In genomic region chr3:190009621-190010020, GRCh38 we compare ENCODE assay signal across 22 cellular contexts.
"Had no signal": no experiment of that assay in that cellular context is flagged by ENCODE, and none has a peak within 500 bp of the region (broad histone marks: within the 10 kb centered on the region; RNA-seq: fewer than 3 reads in every experiment).

No MANE protein-coding gene starts in this region.

- ATAC-seq: stimulated activated naive B cell treated with anti-CD40 and anti-IgM and Interleukin-4, amounts not matched to agents 10 μg/mL and 1 μg/mL and 100 μg/mL, for 72 hours; T-helper 17 cell had no signal

- H3K27ac ChIP-seq: thoracic aorta, vagina had no signal

- H3K4me3 Mint-ChIP-seq: activated CD4-positive, alpha-beta memory T cell treated with anti-CD3 and anti-CD28 coated beads, Interleukin-2, amount 10 ng/mL, durations not matched to agents 7 days and 5 days; activated CD4-positive, alpha-beta T cell treated with anti-CD3 and anti-CD28 coated beads, Interleukin-2, amount 10 ng/mL, durations not matched to agents 24 days and 14 days; activated naive CD4-positive, alpha-beta T cell treated with anti-CD3 and anti-CD28 coated beads, Interleukin-2, amount 50 U/mL, for 24 hours; brain; dendritic cell treated with granulocyte-macrophage colony-stimulating factor and Interleukin-4, amounts not matched to agents 40 ng/mL and 50 ng/mL, for 4 days; naive B cell; neural crest cell; stimulated activated naive B cell treated with anti-CD40 and anti-IgM and Interleukin-4, amounts not matched to agents 10 μg/mL and 1 μg/mL and 100 μg/mL, for 72 hours; T-helper 17 cell; type B pancreatic cell had no signal

- H3K36me3 Mint-ChIP-seq: activated naive CD4-positive, alpha-beta T cell treated with anti-CD3 and anti-CD28 coated beads, Interleukin-2, amount 50 U/mL, for 24 hours; brain; naive B cell; stimulated activated naive B cell treated with anti-CD40 and anti-IgM and Interleukin-4, amounts not matched to agents 10 μg/mL and 1 μg/mL and 100 μg/mL, for 72 hours; type B pancreatic cell had no signal

- H3K27me3 ChIP-seq: vagina had no signal

- H3K4me3 ChIP-seq: thoracic aorta, vagina had no signal

- H3K36me3 ChIP-seq: thoracic aorta, vagina had no signal

- H3K4me1 Mint-ChIP-seq: activated CD4-positive, alpha-beta memory T cell treated with anti-CD3 and anti-CD28 coated beads, Interleukin-2, amount 10 ng/mL, durations not matched to agents 7 days and 5 days; activated CD4-positive, alpha-beta T cell treated with anti-CD3 and anti-CD28 coated beads, Interleukin-2, amount 10 ng/mL, durations not matched to agents 24 days and 14 days; activated naive CD4-positive, alpha-beta T cell treated with anti-CD3 and anti-CD28 coated beads, Interleukin-2, amount 50 U/mL, for 24 hours; naive B cell; stimulated activated naive B cell treated with anti-CD40 and anti-IgM and Interleukin-4, amounts not matched to agents 10 μg/mL and 1 μg/mL and 100 μg/mL, for 72 hours; T-helper 17 cell had no signal

- H3K27me3 Mint-ChIP-seq: activated CD4-positive, alpha-beta T cell treated with anti-CD3 and anti-CD28 coated beads, Interleukin-2, amount 10 ng/mL, durations not matched to agents 24 days and 14 days; stimulated activated naive B cell treated with anti-CD40 and anti-IgM and Interleukin-4, amounts not matched to agents 10 μg/mL and 1 μg/mL and 100 μg/mL, for 72 hours had no signal

- H3K9me3 Mint-ChIP-seq: activated CD4-positive, alpha-beta memory T cell treated with anti-CD3 and anti-CD28 coated beads, Interleukin-2, amount 10 ng/mL, durations not matched to agents 7 days and 5 days; activated CD4-positive, alpha-beta T cell treated with anti-CD3 and anti-CD28 coated beads, Interleukin-2, amount 10 ng/mL, durations not matched to agents 24 days and 14 days; activated naive CD4-positive, alpha-beta T cell treated with anti-CD3 and anti-CD28 coated beads, Interleukin-2, amount 50 U/mL, for 24 hours; brain; dendritic cell treated with granulocyte-macrophage colony-stimulating factor and Interleukin-4, amounts not matched to agents 40 ng/mL and 50 ng/mL, for 4 days; naive B cell; neural crest cell; stimulated activated naive B cell treated with anti-CD40 and anti-IgM and Interleukin-4, amounts not matched to agents 10 μg/mL and 1 μg/mL and 100 μg/mL, for 72 hours; type B pancreatic cell had no signal

- H3K27ac Mint-ChIP-seq: activated CD4-positive, alpha-beta memory T cell treated with anti-CD3 and anti-CD28 coated beads, Interleukin-2, amount 10 ng/mL, durations not matched to agents 7 days and 5 days; activated CD4-positive, alpha-beta T cell treated with anti-CD3 and anti-CD28 coated beads, Interleukin-2, amount 10 ng/mL, durations not matched to agents 24 days and 14 days; activated naive CD4-positive, alpha-beta T cell treated with anti-CD3 and anti-CD28 coated beads, Interleukin-2, amount 50 U/mL, for 24 hours; dendritic cell treated with granulocyte-macrophage colony-stimulating factor and Interleukin-4, amounts not matched to agents 40 ng/mL and 50 ng/mL, for 4 days; naive B cell; stimulated activated naive B cell treated with anti-CD40 and anti-IgM and Interleukin-4, amounts not matched to agents 10 μg/mL and 1 μg/mL and 100 μg/mL, for 72 hours; T-helper 17 cell; type B pancreatic cell had no signal

- H3K9me3 ChIP-seq: thoracic aorta, vagina had no signal

- DNase-seq: activated CD4-positive, alpha-beta memory T cell treated with anti-CD3 and anti-CD28 coated beads, Interleukin-2, amount 10 ng/mL, durations not matched to agents 7 days and 5 days; activated CD4-positive, alpha-beta T cell treated with anti-CD3 and anti-CD28 coated beads, Interleukin-2, amount 10 ng/mL, durations not matched to agents 24 days and 14 days; activated gamma-delta T cell treated with Interleukin-2 at 50 U/mL for 16 hours; activated T-cell treated with anti-CD3 and anti-CD28 coated beads for 4 hours; anterior cingulate cortex; caudate nucleus; effector CD4-positive, alpha-beta T cell; hippocampal formation; kidney glomerular epithelial cell; mesenchymal stem cell; naive B cell; stimulated activated CD4-positive, alpha-beta T cell treated with anti-CD3 and anti-CD28 coated beads, Interleukin-2, amount 100 ng/mL, for 48 hours; stimulated activated CD8-positive, alpha-beta memory T cell treated with anti-CD3 and anti-CD28 coated beads, Interleukin-4, amount 100 ng/mL, for 48 hours; stimulated activated naive B cell treated with anti-CD40 and anti-IgM and Interleukin-4, amounts not matched to agents 10 μg/mL and 1 μg/mL and 100 μg/mL, for 72 hours; T-helper 17 cell had no signal
